In the genomic region with DNA sequence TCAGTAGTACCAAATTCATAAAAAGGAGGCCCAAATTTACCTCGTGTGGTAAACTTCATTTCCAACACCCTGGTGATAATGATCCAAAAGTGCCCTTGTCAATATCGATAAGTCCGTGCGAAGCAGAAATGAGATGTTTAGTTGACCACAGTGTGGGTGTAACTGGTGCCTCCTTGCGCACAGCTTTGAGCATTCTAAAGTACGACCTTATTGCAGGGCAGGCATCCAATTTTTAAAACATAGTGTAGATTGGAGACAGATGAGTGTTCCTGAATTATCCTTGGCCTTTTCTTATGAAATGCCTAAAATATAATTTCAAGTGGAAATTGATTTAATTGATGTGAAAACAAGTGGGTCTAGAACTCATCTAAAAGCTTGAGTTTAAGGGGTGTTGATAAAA, we compare ENCODE assay signal across 28 cellular contexts.
"Had no signal": no experiment of that assay in that cellular context is flagged by ENCODE, and none has a peak within 500 bp of the region (broad histone marks: within the 10 kb centered on the region; RNA-seq: fewer than 3 reads in every experiment).

No MANE protein-coding gene starts in this region.

- H3K9me3 ChIP-seq: body of pancreas, breast epithelium, colonic mucosa, gastrocnemius medialis, heart right ventricle had no signal

- H3K27me3 ChIP-seq: body of pancreas, breast epithelium, cardiac muscle cell, colonic mucosa, foreskin keratinocyte, gastrocnemius medialis, heart right ventricle had no signal

- H3K4me3 ChIP-seq: body of pancreas, breast epithelium, cardiac muscle cell, colonic mucosa, gastrocnemius medialis, heart right ventricle had no signal

- H3K36me3 ChIP-seq: breast epithelium, cardiac muscle cell, colonic mucosa, gastrocnemius medialis, WERI-Rb-1 had no signal

- H3K27ac ChIP-seq: body of pancreas, breast epithelium, cardiac muscle cell, colonic mucosa, foreskin keratinocyte, gastrocnemius medialis, heart right ventricle, WERI-Rb-1 had no signal

- H3K4me1 ChIP-seq: breast epithelium, colonic mucosa, foreskin keratinocyte had no signal

- DNase-seq: activated B cell treated with CpG ODN at 0.5 μM for 24 hours; activated CD4-positive, alpha-beta memory T cell treated with anti-CD3 and anti-CD28 coated beads, Interleukin-2, amount 10 ng/mL, durations not matched to agents 7 days and 5 days; activated CD4-positive, alpha-beta T cell treated with anti-CD3 and anti-CD28 coated beads for 36 hours; activated CD4-positive, alpha-beta T cell treated with anti-CD3 and anti-CD28 coated beads, Interleukin-2, amount 10 ng/mL, durations not matched to agents 24 days and 14 days; activated CD8-positive, alpha-beta memory T cell treated with anti-CD3 and anti-CD28 coated beads, Interleukin-2, amount 50 U/mL, for 48 hours; activated effector memory CD4-positive, alpha-beta T cell treated with Interleukin-2 at 50 U/mL for 16 hours; activated gamma-delta T cell treated with Interleukin-2 at 50 U/mL for 16 hours; activated naive CD4-positive, alpha-beta T cell treated with anti-CD3 and anti-CD28 coated beads, Interleukin-2, amount 50 U/mL, for 16 hours; activated naive CD4-positive, alpha-beta T cell treated with Interleukin-2 at 50 U/mL for 16 hours; activated T-cell treated with anti-CD3 and anti-CD28 coated beads for 4 hours; activated T-cell treated with anti-CD3 and anti-CD28 coated beads, Interleukin-2, amount 50 U/mL, for 24 hours; activated T-cell treated with anti-CD3 and anti-CD28 coated beads, Interleukin-2, amount 50 U/mL, for 72 hours; amniotic stem cell; aorta; body of pancreas; central memory CD4-positive, alpha-beta T cell; cerebellar nuclear complex; colonic mucosa; effector memory CD4-positive, alpha-beta T cell; endodermal cell; foreskin keratinocyte; gastrocnemius medialis; heart right ventricle; T-cell; T-helper 9 cell; WERI-Rb-1 had no signal
